In genomic region chr19:592101-592500, GRCh38 we compare ENCODE assay signal across 18 cellular contexts. TPM values are rescaled to one million over a fixed set of nuclear protein-coding genes. Genes with fewer than 3 reads are reported as not detected.
A peak's percentile ranks its signal among the peaks of the same experiment; 100 is the strongest.
DNase-seq lines count a peak whose midpoint lies in the region; ATAC-seq, FAIRE-seq and TF ChIP-seq lines count a peak whose summit lies in the region.
"Had no signal": no experiment of that assay in that cellular context is flagged by ENCODE, and none has a peak within 500 bp of the region (broad histone marks: within the 10 kb centered on the region; RNA-seq: fewer than 3 reads in every experiment).

No MANE protein-coding gene starts in this region.

- H2AK5ac ChIP-seq in H1 (ENCODE audit: low read depth, low read length) = peak overlapping the region; percentile 53; the same call in 1 of the 2 replicates

- POLR2A ChIA-PET in A549 (lab: Yijun Ruan, JAX) (no interaction called here), H1 (lab: Charles Lee; ENCODE audit: partially characterized antibody) (interaction anchor here (0.7 to 1.5 kb wide), 6 partner anchors 10 to 50 kb away, joined by 3 to 6 read pairs (median 4); partner anchors contain the start of gene BSG)
- POLR2A ChIA-PET in CD8-positive, alpha-beta T cell (lab: Charles Lee) = no interaction called here

- H3F3A ChIP-seq in neural progenitor cell (ENCODE audit: low read depth) = peaks cover 30% of the 10 kb centered on the region

- H3K4me3 ChIP-seq in A549 (no peak overlapping the region), H1 (ENCODE audit: extremely low read depth in 1 of 4, insufficient read depth in 2 of 4, low read depth in 3 of 4, low read length in 4 of 4) (no peak overlapping the region), neural progenitor cell (no peak overlapping the region), stomach (no peak overlapping the region)
- H3K4me3 ChIP-seq in CD8-positive, alpha-beta T cell (ENCODE audit: low read depth, low read length) = no peak overlapping the region
- H3K4me3 ChIP-seq: HAP-1 had no signal

- no peak overlapping the region for H3K18ac ChIP-seq in H1 (ENCODE audit: extremely low read depth, low read length)

- H2BK120ac ChIP-seq in H1 (replicated peaks; ENCODE audit: low read depth, low read length) = no peak overlapping the region

- H4K20me1 ChIP-seq in H1 (replicated peaks in 1 of 2; ENCODE audit: control insufficient read depth in 1 of 2, insufficient read depth in 2 of 2, low read length in 2 of 2) (peaks cover 4 to 12% of the 10 kb centered on the region in 2 experiments), neural progenitor cell (ENCODE audit: low read depth) (peaks cover 80% of the 10 kb centered on the region)

- no peak overlapping the region for H3K27ac Mint-ChIP-seq in CD8-positive, alpha-beta T cell
- no peak overlapping the region for H3K27ac Mint-ChIP-seq in neural progenitor cell

- peaks cover 34% of the 10 kb centered on the region for H3K4me1 ChIP-seq in A549
- peaks cover 26% of the 10 kb centered on the region for H3K4me1 ChIP-seq in CD8-positive, alpha-beta T cell (ENCODE audit: insufficient read depth, low read length)
- peaks cover 0 to 6% (median 1%) of the 10 kb centered on the region in 4 experiments; a peak in 3 of 7 replicates for H3K4me1 ChIP-seq in H1 (replicated peaks in 1 of 4; ENCODE audit: control insufficient read depth in 3 of 4, insufficient read depth in 4 of 4, low read length in 3 of 4)
- peaks cover 13% of the 10 kb centered on the region for H3K4me1 ChIP-seq in neural progenitor cell
- peaks cover 13 to 35% (median 31%) of the 10 kb centered on the region in 4 donors for H3K4me1 ChIP-seq in stomach

- H3K14ac ChIP-seq in H1 (ENCODE audit: insufficient read length) = no peak overlapping the region

- no peak overlapping the region for H4K91ac ChIP-seq in H1 (replicated peaks; ENCODE audit: insufficient read length, low read length)

- ATAC-seq in A549 = no peak
- no peak for ATAC-seq in CD8-positive, alpha-beta T cell
- ATAC-seq in HG02759 (IDR thresholded peaks at IDR 0.05; ENCODE audit: unreplicated experiment) = no peak

- no peak overlapping the region for H3K56ac ChIP-seq in H1 (replicated peaks; ENCODE audit: insufficient read length, low read depth, low read length)

- H2BK15ac ChIP-seq in H1 (ENCODE audit: low read length) = no peak overlapping the region

- no peaks in the 10 kb centered on the region for H3K9me3 ChIP-seq in A549
- H3K9me3 ChIP-seq in CD8-positive, alpha-beta T cell (ENCODE audit: low read length) = no peaks in the 10 kb centered on the region
- no peaks in the 10 kb centered on the region for H3K9me3 ChIP-seq in H1 (ENCODE audit: insufficient read depth in 2 of 2, low read depth in 1 of 2, low read length in 1 of 2)
- H3K9me3 ChIP-seq in neural progenitor cell (ENCODE audit: low read depth) = no peaks in the 10 kb centered on the region
- H3K9me3 ChIP-seq in stomach = no peaks in the 10 kb centered on the region
- H3K9me3 ChIP-seq: BE2C, HAP-1 had no signal

- no peaks in the 10 kb centered on the region for H3K79me2 ChIP-seq in H1 (ENCODE audit: control insufficient read depth in 1 of 2, insufficient read depth in 2 of 2, low read length in 2 of 2)
- H3K79me2 ChIP-seq in neural progenitor cell (ENCODE audit: low read depth) = no peaks in the 10 kb centered on the region

- H3K4me1 Mint-ChIP-seq in CD8-positive, alpha-beta T cell (ENCODE audit: low read depth) = peaks cover 11% of the 10 kb centered on the region
- H3K4me1 Mint-ChIP-seq in neural progenitor cell = peaks cover 3% of the 10 kb centered on the region

- no peak overlapping the region for H2BK5ac ChIP-seq in H1 (ENCODE audit: low read depth, low read length)

- H3K36me3 Mint-ChIP-seq in CD8-positive, alpha-beta T cell = no peaks in the 10 kb centered on the region
- no peaks in the 10 kb centered on the region for H3K36me3 Mint-ChIP-seq in neural progenitor cell
- H3K36me3 Mint-ChIP-seq: CD4-positive, CD25-positive, alpha-beta regulatory T cell; IgD-negative memory B cell had no signal

- no peak overlapping the region for H3K9ac ChIP-seq in H1 (replicated peaks in 1 of 4; ENCODE audit: extremely low read depth in 1 of 4, low read depth in 3 of 4, low read length in 3 of 4)
- H3K9ac ChIP-seq in neural progenitor cell = no peak overlapping the region

- no peaks in the 10 kb centered on the region for H3K79me1 ChIP-seq in H1 (ENCODE audit: low read depth, low read length)

- H3K23me2 ChIP-seq in H1 (ENCODE audit: low read depth, low read length) = peaks cover 2% of the 10 kb centered on the region; the same call in 1 of the 2 replicates

- peak overlapping the region; percentile 22 for H3K4me3 Mint-ChIP-seq in CD8-positive, alpha-beta T cell
- H3K4me3 Mint-ChIP-seq in neural progenitor cell = peak overlapping the region; percentile 50

- no peak overlapping the region for H3K4ac ChIP-seq in H1 (replicated peaks; ENCODE audit: insufficient read length, low read depth, low read length)

- CTCF ChIA-PET in A549 (lab: Yijun Ruan, JAX) = interaction anchor here (2.6 kb wide), 1 partner anchor 7 kb away, joined by 11 read pairs; no protein-coding TSS in a partner anchor
- CTCF ChIA-PET in CD8-positive, alpha-beta T cell (lab: Charles Lee) = interaction anchor here (1.0 kb wide), 1 partner anchor 85 kb away, joined by 3 read pairs; the partner anchor contains the start of gene TPGS1
- CTCF ChIA-PET in H1 (lab: Charles Lee; ENCODE audit: partially characterized antibody) = interaction anchor here (0.5 to 1.3 kb wide), 3 partner anchors 18 to 193 kb away, joined by 3 read pairs; no protein-coding TSS in a partner anchor

- TF ChIP-seq EP300 in A549 (IDR thresholded peaks at IDR 0.05) = no peak
- no peak for TF ChIP-seq EP300 in H1 (IDR thresholded peaks at IDR 0.05; ENCODE audit: borderline replicate concordance in 1 of 2, low read depth in 2 of 2, low read length in 2 of 2)
- TF ChIP-seq EP300 in stomach (IDR thresholded peaks at IDR 0.05) = no peak

- peaks cover 11% of the 10 kb centered on the region for H3K27me3 ChIP-seq in CD8-positive, alpha-beta T cell (ENCODE audit: insufficient read depth, low read length)
- H3K27me3 ChIP-seq in H1 (replicated peaks in 1 of 4; ENCODE audit: control insufficient read depth in 3 of 4, extremely low read depth in 1 of 4, insufficient read depth in 3 of 4, low read length in 3 of 4) (peaks cover 23 to 39% (median 31%) of the 10 kb centered on the region in 4 experiments), neural progenitor cell (peaks cover 76% of the 10 kb centered on the region), stomach (peaks cover 33 to 93% (median 49%) of the 10 kb centered on the region in 3 donors)
- H3K27me3 ChIP-seq: BE2C had no signal

- intact Hi-C loops in CD8-positive, alpha-beta T cell (cut with DNase I, micrococcal nuclease) = no loop called here
- intact Hi-C loops in stomach (cut with DNase I; ENCODE audit: low total_unique reads) = no loop called here

- no peak overlapping the region for H3K23ac ChIP-seq in H1 (ENCODE audit: insufficient read length)

- H3K27me3 Mint-ChIP-seq in CD8-positive, alpha-beta T cell (ENCODE audit: low read depth) = peaks cover 13% of the 10 kb centered on the region
- peaks cover 44% of the 10 kb centered on the region for H3K27me3 Mint-ChIP-seq in neural progenitor cell (ENCODE audit: insufficient read depth, low read depth)

- H3K9me3 Mint-ChIP-seq in CD8-positive, alpha-beta T cell = no peaks in the 10 kb centered on the region
- peaks cover 4% of the 10 kb centered on the region for H3K9me3 Mint-ChIP-seq in neural progenitor cell
- H3K9me3 Mint-ChIP-seq: CD4-positive, CD25-positive, alpha-beta regulatory T cell; IgD-negative memory B cell had no signal

- no peak for TF ChIP-seq CTCF in A549 (IDR thresholded peaks at IDR 0.05)
- no peak for TF ChIP-seq CTCF in CD8-positive, alpha-beta T cell (IDR thresholded peaks at IDR 0.05)
- no peak for TF ChIP-seq CTCF in H1 (IDR thresholded peaks at IDR 0.05; ENCODE audit: control extremely low read depth in 1 of 3, insufficient read depth in 1 of 3, low read depth in 1 of 3, low read length in 3 of 3)
- no peak for TF ChIP-seq CTCF in neural progenitor cell (IDR thresholded peaks at IDR 0.05)
- no peak for TF ChIP-seq CTCF in stomach (IDR thresholded peaks at IDR 0.05)

- H3K27ac ChIP-seq in A549 = no peak overlapping the region
- no peak overlapping the region for H3K27ac ChIP-seq in CD8-positive, alpha-beta T cell (ENCODE audit: low read depth, low read length)
- H3K27ac ChIP-seq in H1 (ENCODE audit: low read depth, low read length) = no peak overlapping the region
- no peak overlapping the region for H3K27ac ChIP-seq in neural progenitor cell
- H3K27ac ChIP-seq in stomach = no peak overlapping the region
- H3K27ac ChIP-seq: HL-60 had no signal

- no peak overlapping the region for H2BK20ac ChIP-seq in H1 (ENCODE audit: low read length)

- TF ChIP-seq RAD21 in A549 (conservative IDR thresholded peaks at IDR 0.05 in 1 of 2, IDR thresholded peaks at IDR 0.05 in 1 of 2) = no peak
- TF ChIP-seq RAD21 in H1 (IDR thresholded peaks at IDR 0.05 in 1 of 2, conservative IDR thresholded peaks at IDR 0.05 in 1 of 2; ENCODE audit: low read depth in 2 of 2, low read length in 2 of 2) = no peak

- no peak overlapping the region for H4K5ac ChIP-seq in H1 (ENCODE audit: insufficient read length, low read depth, low read length)

- H2AFZ ChIP-seq in H1 (ENCODE audit: low read length) = no peak overlapping the region
- no peak overlapping the region for H2AFZ ChIP-seq in neural progenitor cell (replicated peaks)

- H4K8ac ChIP-seq in H1 (ENCODE audit: extremely low read depth, insufficient read depth, low read length) = no peak overlapping the region

- no peak for FAIRE-seq in A549 (lab: Jason Lieb, UNC)
- no peak for FAIRE-seq in H1 (lab: Jason Lieb, UNC)

- no peaks in the 10 kb centered on the region for H3K36me3 ChIP-seq in CD8-positive, alpha-beta T cell (ENCODE audit: insufficient read depth, low read length)
- H3K36me3 ChIP-seq in H1 (ENCODE audit: control insufficient read depth in 2 of 4, insufficient read depth in 4 of 4, low read length in 3 of 4) (peaks cover 0 to 4% (median 0%) of the 10 kb centered on the region in 4 experiments; a peak in 1 of 8 replicates), neural progenitor cell (no peaks in the 10 kb centered on the region), stomach (no peaks in the 10 kb centered on the region)
- H3K36me3 ChIP-seq: BE2C, HAP-1 had no signal

- no peak overlapping the region for H2BK12ac ChIP-seq in H1 (ENCODE audit: low read depth, low read length)

- TF ChIP-seq POLR2A in A549 (IDR thresholded peaks at IDR 0.05; ENCODE audit: low read length) (no peak), H1 (IDR thresholded peaks at IDR 0.05; ENCODE audit: control extremely low read depth in 1 of 2, low read depth in 2 of 2, low read length in 2 of 2) (no peak), stomach (IDR thresholded peaks at IDR 0.05) (no peak)

- 93% methylated on average over 16 of the region's 19 CpGs for WGBS in A549 (ENCODE audit: missing lambda C conversion rate)
- WGBS in H1 (ENCODE audit: extremely low coverage in 1 of 2, insufficient coverage in 1 of 2, insufficient read length in 1 of 2, insufficient replicate concordance in 2 of 2, low coverage in 1 of 2, low lambda C conversion rate in 2 of 2, missing lambda C conversion rate in 1 of 2), 2 experiments = 86% methylated on average over 13 of the region's 19 CpGs; no CpG with 5 or more reads in 1 of the 2 experiments
- 78 to 81% (median 81%) methylated on average over 12 to 19 of the region's 19 CpGs for WGBS in stomach, 5 donors

- no peak for DNase-seq in A549 (ENCODE audit: low read depth in 1 of 2, low spot score in 1 of 2)
- DNase-seq in CD8-positive, alpha-beta T cell = no peak
- DNase-seq in H1 (ENCODE audit: low read depth in 1 of 2, low spot score in 2 of 2) = no peak
- DNase-seq in neural progenitor cell (ENCODE audit: low spot score) = no peak
- DNase-seq in dedifferentiated amniotic fluid mesenchymal stem cell (ENCODE audit: extremely low spot score) = no peak
- no peak for DNase-seq in stomach
- DNase-seq: BE2C; CD4-positive, CD25-positive, alpha-beta regulatory T cell; DMS79 treated with DMSO at 0.1 percent for 48 hours; GF-D8 had no signal

- peak overlapping the region; percentile 89; the same call in 1 of the 3 replicates for H3K4me2 ChIP-seq in A549
- no peak overlapping the region for H3K4me2 ChIP-seq in H1 (ENCODE audit: insufficient read depth in 1 of 2, low read depth in 2 of 2, low read length in 2 of 2)
- no peak overlapping the region for H3K4me2 ChIP-seq in neural progenitor cell

RNA-seq across cellular contexts. Expression of gene HCN2, which starts 2.4 kb away (rescaled TPM):
- 2.7 and 7.1 TPM in 2 replicates for polyA plus RNA-seq in A549 (2011; rRNA removed)
- 11.4 and 16.3 TPM in 2 replicates for polyA plus RNA-seq in A549 (2012; cell fraction: cytosol; rRNA removed)
- 13.9 and 20.2 TPM in 2 replicates for polyA plus RNA-seq in A549 (2012; cell fraction: nucleus; rRNA removed)
- 23.2 to 24.8 TPM (median 24.7 TPM) in 3 replicates for polyA plus RNA-seq in A549 (2017; fragmentation: RNase III; extraction: RNeasy Plus Mini Kit Qiagen cat#74134 plus additional on column Dnase treatment)
- polyA minus RNA-seq in A549 (2011; rRNA and poly(A)+ RNA removed) = 15.7 and 22.3 TPM in 2 replicates
- under 1 TPM; 0.67 to 0.84 TPM for total RNA-seq in CD8-positive, alpha-beta T cell
- 3.6 and 4.0 TPM in 2 replicates for total RNA-seq in H1 (2021; fragmentation: NEBNext Ultra II Directional; extraction: Animal tissue kit (Norgen Biotek cat#: 25700))
- 1.0 and 1.9 TPM in 2 replicates for polyA plus RNA-seq in H1 (2011; rRNA removed)
- polyA plus RNA-seq in H1 (2011; cell fraction: cytosol; rRNA removed) = 1.3 TPM
- polyA plus RNA-seq in H1 (2011; cell fraction: nucleus; rRNA removed) = 3.2 TPM
- polyA plus RNA-seq in H1 (2012, experiment 1 of 2) = 1.6 to 4.6 TPM (median 3.9 TPM) in 4 replicates
- polyA plus RNA-seq in H1 (2012, experiment 2 of 2) = 2.2 TPM
- 3.0 TPM for polyA plus RNA-seq in H1 (2013, experiment 1 of 2)
- polyA plus RNA-seq in H1 (2013, experiment 2 of 2) = 3.2 TPM
- polyA minus RNA-seq in H1 (2011; rRNA and poly(A)+ RNA removed) = 1.6 and 4.2 TPM in 2 replicates
- 2.5 TPM for polyA minus RNA-seq in H1 (2011; cell fraction: cytosol; rRNA and poly(A)+ RNA removed)
- polyA minus RNA-seq in H1 (2011; cell fraction: nucleus; rRNA and poly(A)+ RNA removed) = 1.4 TPM
- total RNA-seq in neural progenitor cell (ENCODE audit: low replicate concordance) = 0.06 TPM in 1 of 2 replicates, not detected in the other
- under 1 TPM in 1 of 5 donors, not detected in 4; 0.18 TPM for total RNA-seq in stomach
- under 1 TPM in 2 of 3 donors, not detected in 1; 0.10 to 0.15 TPM for polyA plus RNA-seq in stomach
- polyA plus RNA-seq: CD4-positive, CD25-positive, alpha-beta regulatory T cell; IgD-negative memory B cell had no signal

RNA-seq across cellular contexts. Expression of gene BSG, which starts 19.7 kb away (rescaled TPM):
- polyA plus RNA-seq in A549 (2011; rRNA removed) (237 and 285 TPM in 2 replicates), A549 (2017; fragmentation: RNase III; extraction: RNeasy Plus Mini Kit Qiagen cat#74134 plus additional on column Dnase treatment) (528 to 583 TPM (median 579 TPM) in 3 replicates), H1 (2011; rRNA removed) (1,055 and 1,381 TPM in 2 replicates), stomach (100 to 1,000 TPM; 193 to 524 (median 393) TPM)
- 453 and 544 TPM in 2 replicates for polyA plus RNA-seq in A549 (2012; cell fraction: cytosol; rRNA removed)
- polyA plus RNA-seq in A549 (2012; cell fraction: nucleus; rRNA removed) = 893 and 1,029 TPM in 2 replicates
- polyA minus RNA-seq in A549 (2011; rRNA and poly(A)+ RNA removed) = 251 and 294 TPM in 2 replicates
- 10 to 100 TPM; 76.2 to 81.2 TPM for total RNA-seq in CD8-positive, alpha-beta T cell
- total RNA-seq in H1 (2021; fragmentation: NEBNext Ultra II Directional; extraction: Animal tissue kit (Norgen Biotek cat#: 25700)) = 726 and 743 TPM in 2 replicates
- 777 TPM for polyA plus RNA-seq in H1 (2011; cell fraction: cytosol; rRNA removed)
- 835 TPM for polyA plus RNA-seq in H1 (2011; cell fraction: nucleus; rRNA removed)
- polyA plus RNA-seq in H1 (2012, experiment 1 of 2) = 563 to 829 TPM (median 731 TPM) in 4 replicates
- polyA plus RNA-seq in H1 (2012, experiment 2 of 2) = 1,009 TPM
- 1,327 TPM for polyA plus RNA-seq in H1 (2013, experiment 1 of 2)
- 1,362 TPM for polyA plus RNA-seq in H1 (2013, experiment 2 of 2)
- 300 and 353 TPM in 2 replicates for polyA minus RNA-seq in H1 (2011; rRNA and poly(A)+ RNA removed)
- polyA minus RNA-seq in H1 (2011; cell fraction: cytosol; rRNA and poly(A)+ RNA removed) = 459 TPM
- polyA minus RNA-seq in H1 (2011; cell fraction: nucleus; rRNA and poly(A)+ RNA removed) = 278 TPM
- total RNA-seq in neural progenitor cell (ENCODE audit: low replicate concordance) (330 and 913 TPM in 2 replicates), stomach (1,000 to 10,000 TPM in 1 of 5 donors, 100 to 1,000 TPM in 4; 184 to 1,029 (median 269) TPM)

RNA-seq across cellular contexts. Expression of gene POLRMT, which starts 41.2 kb away (rescaled TPM):
- polyA plus RNA-seq in A549 (2011; rRNA removed) = 41.9 and 59.8 TPM in 2 replicates
- polyA plus RNA-seq in A549 (2012; cell fraction: cytosol; rRNA removed) = 58.8 and 76.2 TPM in 2 replicates
- 187 and 288 TPM in 2 replicates for polyA plus RNA-seq in A549 (2012; cell fraction: nucleus; rRNA removed)
- 65.0 to 68.8 TPM (median 66.5 TPM) in 3 replicates for polyA plus RNA-seq in A549 (2017; fragmentation: RNase III; extraction: RNeasy Plus Mini Kit Qiagen cat#74134 plus additional on column Dnase treatment)
- 192 and 233 TPM in 2 replicates for polyA minus RNA-seq in A549 (2011; rRNA and poly(A)+ RNA removed)
- total RNA-seq in CD8-positive, alpha-beta T cell = 10 to 100 TPM; 48.6 to 53.7 TPM
- total RNA-seq in H1 (2021; fragmentation: NEBNext Ultra II Directional; extraction: Animal tissue kit (Norgen Biotek cat#: 25700)) = 110 and 111 TPM in 2 replicates
- polyA plus RNA-seq in H1 (2011; rRNA removed) = 93.0 and 119 TPM in 2 replicates
- 84.7 TPM for polyA plus RNA-seq in H1 (2011; cell fraction: cytosol; rRNA removed)
- 444 TPM for polyA plus RNA-seq in H1 (2011; cell fraction: nucleus; rRNA removed)
- polyA plus RNA-seq in H1 (2012, experiment 1 of 2) = 84.6 to 159 TPM (median 148 TPM) in 4 replicates
- 84.5 TPM for polyA plus RNA-seq in H1 (2012, experiment 2 of 2)
- 105 TPM for polyA plus RNA-seq in H1 (2013, experiment 1 of 2)
- polyA plus RNA-seq in H1 (2013, experiment 2 of 2) = 97.6 TPM
- polyA minus RNA-seq in H1 (2011; rRNA and poly(A)+ RNA removed) = 132 and 217 TPM in 2 replicates
- polyA minus RNA-seq in H1 (2011; cell fraction: cytosol; rRNA and poly(A)+ RNA removed) = 86.2 TPM
- 105 TPM for polyA minus RNA-seq in H1 (2011; cell fraction: nucleus; rRNA and poly(A)+ RNA removed)
- total RNA-seq in neural progenitor cell (ENCODE audit: low replicate concordance) = 14.1 and 68.6 TPM in 2 replicates
- total RNA-seq in stomach = 100 to 1,000 TPM in 1 of 5 donors, 10 to 100 TPM in 4; 18.5 to 196 (median 57.8) TPM
- 100 to 1,000 TPM in 1 of 3 donors, 10 to 100 TPM in 2; 73.5 to 103 (median 89.4) TPM for polyA plus RNA-seq in stomach

RNA-seq across cellular contexts. Expression of gene FGF22, which starts 47.6 kb away (rescaled TPM):
- 0.13 TPM in 1 of 2 replicates, not detected in the other for polyA plus RNA-seq in A549 (2011; rRNA removed)
- 0.28 and 0.39 TPM in 2 replicates for polyA plus RNA-seq in A549 (2012; cell fraction: cytosol; rRNA removed)
- polyA plus RNA-seq in A549 (2012; cell fraction: nucleus; rRNA removed) = 1.5 and 1.7 TPM in 2 replicates
- polyA plus RNA-seq in A549 (2017; fragmentation: RNase III; extraction: RNeasy Plus Mini Kit Qiagen cat#74134 plus additional on column Dnase treatment) = 0.79 to 1.1 TPM (median 1.0 TPM) in 3 replicates
- not detected in 2 replicates for polyA minus RNA-seq in A549 (2011; rRNA and poly(A)+ RNA removed)
- total RNA-seq in CD8-positive, alpha-beta T cell = under 1 TPM; 0.65 to 0.97 TPM
- total RNA-seq in H1 (2021; fragmentation: NEBNext Ultra II Directional; extraction: Animal tissue kit (Norgen Biotek cat#: 25700)) = 1.7 and 1.9 TPM in 2 replicates
- polyA plus RNA-seq in H1 (2011; rRNA removed) = 0.44 and 0.99 TPM in 2 replicates
- polyA plus RNA-seq in H1 (2011; cell fraction: cytosol; rRNA removed) = 1.3 TPM
- 4.9 TPM for polyA plus RNA-seq in H1 (2011; cell fraction: nucleus; rRNA removed)
- polyA plus RNA-seq in H1 (2012, experiment 1 of 2) = 1.9 to 3.1 TPM (median 2.3 TPM) in 4 replicates
- polyA plus RNA-seq in H1 (2012, experiment 2 of 2) = 0.64 TPM
- 0.85 TPM for polyA plus RNA-seq in H1 (2013, experiment 1 of 2)
- polyA plus RNA-seq in H1 (2013, experiment 2 of 2) = 0.81 TPM
- polyA minus RNA-seq in H1 (2011; rRNA and poly(A)+ RNA removed) = 0.22 TPM in 1 of 2 replicates, not detected in the other
- 0.73 TPM for polyA minus RNA-seq in H1 (2011; cell fraction: cytosol; rRNA and poly(A)+ RNA removed)
- 0.90 TPM for polyA minus RNA-seq in H1 (2011; cell fraction: nucleus; rRNA and poly(A)+ RNA removed)
- 0.37 TPM in 1 of 2 replicates, not detected in the other for total RNA-seq in neural progenitor cell (ENCODE audit: low replicate concordance)
- under 1 TPM in 1 of 5 donors, not detected in 4; 0.45 TPM for total RNA-seq in stomach
- under 1 TPM; 0.37 to 0.76 (median 0.48) TPM for polyA plus RNA-seq in stomach
- total RNA-seq: A172, H4, HT1080 had no signal
- polyA plus RNA-seq: IgD-negative memory B cell had no signal

RNA-seq across cellular contexts. Expression of gene GZMM, which starts 48.2 kb away (rescaled TPM):
- not detected in 2 replicates for polyA plus RNA-seq in A549 (2011; rRNA removed)
- polyA plus RNA-seq in A549 (2012; cell fraction: cytosol; rRNA removed) = 0.11 and 0.14 TPM in 2 replicates
- polyA plus RNA-seq in A549 (2012; cell fraction: nucleus; rRNA removed) = 0.39 and 0.64 TPM in 2 replicates
- polyA plus RNA-seq in A549 (2017; fragmentation: RNase III; extraction: RNeasy Plus Mini Kit Qiagen cat#74134 plus additional on column Dnase treatment) = 0.11 TPM in 1 of 3 replicates, not detected in the others
- polyA minus RNA-seq in A549 (2011; rRNA and poly(A)+ RNA removed) = not detected in 2 replicates
- 100 to 1,000 TPM; 117 to 119 TPM for total RNA-seq in CD8-positive, alpha-beta T cell
- 0.32 and 0.59 TPM in 2 replicates for total RNA-seq in H1 (2021; fragmentation: NEBNext Ultra II Directional; extraction: Animal tissue kit (Norgen Biotek cat#: 25700))
- 0.09 and 0.19 TPM in 2 replicates for polyA plus RNA-seq in H1 (2011; rRNA removed)
- polyA plus RNA-seq in H1 (2011; cell fraction: cytosol; rRNA removed) = 0.26 TPM
- 0.91 TPM for polyA plus RNA-seq in H1 (2011; cell fraction: nucleus; rRNA removed)
- polyA plus RNA-seq in H1 (2012, experiment 1 of 2) = 0.20 to 0.40 TPM in 2 of 4 replicates, not detected in the others
- 0.45 TPM for polyA plus RNA-seq in H1 (2012, experiment 2 of 2)
- 0.12 TPM for polyA plus RNA-seq in H1 (2013, experiment 1 of 2)
- 0.22 TPM for polyA plus RNA-seq in H1 (2013, experiment 2 of 2)
- not detected in 2 replicates for polyA minus RNA-seq in H1 (2011; rRNA and poly(A)+ RNA removed)
- not detected for polyA minus RNA-seq in H1 (2011; cell fraction: cytosol; rRNA and poly(A)+ RNA removed)
- polyA minus RNA-seq in H1 (2011; cell fraction: nucleus; rRNA and poly(A)+ RNA removed) = not detected
- not detected in 2 replicates for total RNA-seq in neural progenitor cell (ENCODE audit: low replicate concordance)
- total RNA-seq in stomach = 1 to 10 TPM in 1 of 5 donors, under 1 TPM in 1, not detected in 3; 0.55 to 5.4 TPM
- polyA plus RNA-seq in stomach = 1 to 10 TPM in 1 of 3 donors, under 1 TPM in 2; 0.37 to 6.6 (median 0.93) TPM
- total RNA-seq: A172, Calu3, H4, HT1080 had no signal
